8 cellular contexts compared by ENCODE assay signal in the genomic region with DNA sequence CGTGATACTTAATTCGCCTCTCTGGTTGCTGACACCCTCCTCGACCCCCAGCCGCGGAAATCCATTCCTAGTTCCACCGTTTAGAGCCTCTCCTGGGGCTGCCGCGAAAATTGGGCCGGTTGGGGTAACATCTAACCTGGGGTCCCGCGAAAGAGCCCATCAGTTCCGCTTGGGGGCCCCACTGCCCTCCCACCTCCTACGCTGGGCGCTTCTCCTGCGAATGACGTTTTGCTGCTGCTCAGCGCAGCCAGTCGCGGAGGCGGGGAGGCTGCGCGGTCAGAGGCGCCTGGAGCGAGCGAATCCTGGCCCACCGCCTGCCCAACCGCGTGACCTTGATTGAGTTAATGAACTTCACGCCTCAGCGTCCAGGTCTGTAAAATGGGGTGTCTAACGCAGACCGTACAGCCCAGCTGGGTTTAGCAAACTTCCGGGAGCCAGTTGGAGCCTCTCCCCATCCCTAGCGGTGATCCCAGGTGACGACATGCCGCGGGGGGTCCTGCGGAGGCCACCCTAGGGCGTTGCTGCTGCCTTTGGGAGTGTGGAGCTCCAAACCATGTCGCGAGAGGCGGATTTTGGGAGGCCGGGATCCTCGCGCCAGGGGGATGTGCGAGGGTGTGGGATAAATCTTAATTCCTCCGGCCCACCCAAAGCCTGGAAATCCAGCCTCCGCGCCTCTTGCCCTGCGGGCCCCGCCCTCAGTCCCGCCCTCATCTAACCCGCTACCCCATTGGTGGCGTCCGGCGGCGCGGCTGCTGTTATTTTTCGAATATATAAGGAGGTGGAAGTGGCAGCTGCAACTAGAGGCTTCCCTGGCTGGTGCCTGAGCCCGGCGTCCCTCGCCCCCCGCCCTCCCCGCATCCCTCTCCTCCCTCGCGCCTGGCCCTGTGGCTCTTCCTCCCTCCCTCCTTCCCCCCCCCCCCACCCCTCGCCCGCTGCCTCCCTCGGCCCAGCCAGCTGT. TPM values are rescaled to one million over a fixed set of nuclear protein-coding genes. Genes with fewer than 3 reads are reported as not detected.
DNase-seq lines count a peak whose midpoint lies in the region; ATAC-seq and TF ChIP-seq lines count a peak whose summit lies in the region.

A gene (plus strand): TSS at position 800 of the 958 bp plus-strand sequence. CDS start 222 bp downstream, outside the sequence.

- H3K4me3 Mint-ChIP-seq in activated CD4-positive, alpha-beta T cell treated with anti-CD3 and anti-CD28 coated beads for 36 hours: peak within 1 kb of the TSS; percentile 93

- peaks cover 34% of the 10 kb centered on the region for H3K36me3 Mint-ChIP-seq in activated CD4-positive, alpha-beta T cell treated with anti-CD3 and anti-CD28 coated beads for 36 hours (ENCODE audit: low read depth)

- H3K27ac Mint-ChIP-seq in activated CD4-positive, alpha-beta T cell treated with anti-CD3 and anti-CD28 coated beads for 36 hours: peak within 1 kb of the TSS; percentile 98

- peaks cover 47% of the 10 kb centered on the region for H3K4me1 Mint-ChIP-seq in activated CD4-positive, alpha-beta T cell treated with anti-CD3 and anti-CD28 coated beads for 36 hours

- ATAC-seq in HG03469 (IDR thresholded peaks at IDR 0.05; ENCODE audit: unreplicated experiment): peak; percentile 35
- peak; percentile 82 for ATAC-seq in activated CD4-positive, alpha-beta T cell treated with anti-CD3 and anti-CD28 coated beads for 36 hours

- TF ChIP-seq CTCF in BE2C (IDR thresholded peaks at IDR 0.05; ENCODE audit: low read depth, low read length) (peak; percentile 49), choroid plexus epithelial cell (conservative IDR thresholded peaks at IDR 0.05; ENCODE audit: low read depth, low read length) (peak; percentile 53)

- H3K27me3 ChIP-seq in BE2C (no peaks in the 10 kb centered on the region), layer of hippocampus (ENCODE audit: control insufficient read depth, insufficient read depth, low read length) (no peaks in the 10 kb centered on the region)

- POLR2A ChIA-PET in activated CD4-positive, alpha-beta T cell treated with anti-CD3 and anti-CD28 coated beads for 36 hours (lab: Charles Lee): interaction anchor here (0.6 to 1.0 kb wide), 3 partner anchors 24 to 92 kb away, joined by 3 to 6 read pairs (median 3); a partner anchor contains a TSS

- H3K36me3 ChIP-seq in BE2C: peaks cover 22% of the 10 kb centered on the region

- peak; percentile 98 for DNase-seq in BE2C
- peak; percentile 71 for DNase-seq in GM19240 (ENCODE audit: insufficient read length, low spot score)
- DNase-seq in NCI-H524 treated with DMSO at 0.1 percent for 48 hours (lab: John Stamatoyannopoulos, UW): peak; percentile 87
- DNase-seq in activated CD4-positive, alpha-beta T cell treated with anti-CD3 and anti-CD28 coated beads for 36 hours: peak; percentile 95
- DNase-seq in choroid plexus epithelial cell (ENCODE audit: low read depth): peak; percentile 90
- DNase-seq in stimulated activated CD4-positive, alpha-beta T cell treated with anti-CD3 and anti-CD28 coated beads, Interleukin-1b, Interleukin-23, amount 100 ng/mL, for 48 hours: peak; percentile 89

- CTCF ChIA-PET in activated CD4-positive, alpha-beta T cell treated with anti-CD3 and anti-CD28 coated beads for 36 hours (lab: Charles Lee): interaction anchor here (0.8 to 2.6 kb wide), 4 partner anchors 16 to 25 kb away, joined by 4 to 6 read pairs (median 5); a partner anchor contains a TSS

- H3K9me3 ChIP-seq in BE2C: no peaks in the 10 kb centered on the region

- no peaks in the 10 kb centered on the region for H3K9me3 Mint-ChIP-seq in activated CD4-positive, alpha-beta T cell treated with anti-CD3 and anti-CD28 coated beads for 36 hours (ENCODE audit: low read depth)

- no peaks in the 10 kb centered on the region for H3K27me3 Mint-ChIP-seq in activated CD4-positive, alpha-beta T cell treated with anti-CD3 and anti-CD28 coated beads for 36 hours

- H3K27ac ChIP-seq in layer of hippocampus (ENCODE audit: low read depth, low read length): peak within 1 kb of the TSS; percentile 100

- peaks cover 30% of the 10 kb centered on the region for H3K4me1 ChIP-seq in BE2C

- H3K4me3 ChIP-seq in BE2C (ENCODE audit: low read depth, low read length): peak within 1 kb of the TSS; percentile 95
- H3K4me3 ChIP-seq in choroid plexus epithelial cell (ENCODE audit: low read depth, low read length): peak within 1 kb of the TSS; percentile 80

- intact Hi-C loops in activated CD4-positive, alpha-beta T cell treated with anti-CD3 and anti-CD28 coated beads for 36 hours (cut with DNase I, micrococcal nuclease): loop anchor here (1.0 to 10.0 kb wide), 10 partner anchors 8 to 289 kb away; a partner anchor contains a TSS

RNA-seq across cellular contexts. Expression of the gene that starts here (rescaled TPM):
- polyA plus RNA-seq in BE2C (2012; ENCODE audit: insufficient read depth, insufficient read length, low read depth): 87.2 TPM
- total RNA-seq in activated CD4-positive, alpha-beta T cell treated with anti-CD3 and anti-CD28 coated beads for 36 hours: 10 to 100 TPM; 79.8 to 96.2 TPM

Comparison
In these comparisons a context has a peak if more than half of its experiments do, and no peak if none do; other contexts are left out.
1. Peak in every context shown above with its lines: DNase-seq, ATAC-seq, H3K4me3 ChIP-seq and H3K27ac ChIP-seq.